14 cellular contexts compared by ENCODE assay signal in the genomic region with DNA sequence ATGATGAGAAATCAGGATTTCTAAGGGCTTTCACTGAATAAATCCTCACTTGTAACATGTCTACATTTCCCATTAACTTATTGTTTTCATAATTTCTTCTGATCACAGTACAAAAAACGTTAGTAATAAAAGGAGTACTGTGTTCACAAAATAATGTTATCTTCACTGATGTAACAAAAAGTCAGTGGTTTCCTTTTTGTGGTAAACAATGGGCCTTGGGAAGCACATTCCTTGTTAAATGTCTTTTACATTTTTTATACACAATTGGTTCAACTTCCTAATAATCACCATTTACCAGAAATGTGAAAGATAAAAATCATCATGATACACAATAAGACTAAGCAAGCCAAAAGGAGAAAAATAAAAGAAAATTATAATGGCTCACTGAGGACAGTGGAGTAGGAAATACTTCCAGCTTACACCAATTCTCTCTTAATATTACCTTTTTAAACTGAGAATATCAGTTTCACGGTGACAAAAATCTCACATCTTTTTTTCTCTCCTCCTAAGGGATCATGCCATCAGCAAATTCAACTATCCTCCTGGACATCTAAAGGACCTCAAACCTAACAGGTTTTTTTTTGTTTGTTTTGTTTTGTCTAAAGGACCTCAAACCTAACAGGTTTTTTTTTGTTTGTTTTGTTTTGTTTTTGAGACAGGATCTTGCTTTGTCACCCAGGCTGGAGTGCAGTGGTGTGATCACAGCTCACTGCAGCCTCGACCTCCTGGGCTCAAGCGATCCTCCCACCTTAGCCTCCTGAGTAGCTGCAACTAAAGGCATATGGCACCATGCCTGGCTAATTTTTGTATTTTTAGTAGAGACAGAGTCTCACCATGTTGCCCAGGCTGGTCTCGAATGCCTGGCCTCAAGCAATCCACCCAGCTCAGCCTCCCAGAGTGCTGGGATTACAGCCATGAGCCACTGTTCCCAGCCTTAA. TPM values are rescaled to one million over a fixed set of nuclear protein-coding genes. Genes with fewer than 3 reads are reported as not detected.
DNase-seq lines count a peak whose midpoint lies in the region; ATAC-seq and TF ChIP-seq lines count a peak whose summit lies in the region.
"Had no signal": no experiment of that assay in that cellular context is flagged by ENCODE, and none has a peak within 500 bp of the region (broad histone marks: within the 10 kb centered on the region; RNA-seq: fewer than 3 reads in every experiment).

No MANE protein-coding gene starts in this region.

- H3K36me3 Mint-ChIP-seq in activated CD8-positive, alpha-beta memory T cell treated with anti-CD3 and anti-CD28 coated beads, Interleukin-2, amount 10 ng/mL, durations not matched to agents 7 days and 5 days, result peaks cover 24% of the 10 kb centered on the region

- H2AFZ ChIP-seq in ACC112 (ENCODE audit: low read length, unreplicated experiment) (no peak overlapping the region), neuronal stem cell (ENCODE audit: low read length) (no peak overlapping the region)

- WGBS in right lobe of liver (ENCODE audit: insufficient coverage, low coverage, low lambda C conversion rate, missing lambda C conversion rate), result 54% methylated on average over 5 of the region's 5 CpGs
- no CpG with 5 or more reads among the region's 5 CpGs for WGBS in neuronal stem cell (ENCODE audit: extremely low coverage in 2 of 2, insufficient read length in 2 of 2, insufficient replicate concordance in 1 of 2), 2 donors

- H3K9me3 Mint-ChIP-seq in activated CD8-positive, alpha-beta memory T cell treated with anti-CD3 and anti-CD28 coated beads, Interleukin-2, amount 10 ng/mL, durations not matched to agents 7 days and 5 days (ENCODE audit: low read depth), result no peaks in the 10 kb centered on the region

- peaks cover 3% of the 10 kb centered on the region for H3K79me1 ChIP-seq in neuronal stem cell (ENCODE audit: low read depth, low read length)

- H3K14ac ChIP-seq in neuronal stem cell (ENCODE audit: low read length), result no peak overlapping the region

- H3K18ac ChIP-seq in neuronal stem cell (ENCODE audit: low read length), result no peak overlapping the region

- H3K27me3 ChIP-seq in ACC112 (ENCODE audit: insufficient read depth, low read length), result no peaks in the 10 kb centered on the region
- no peaks in the 10 kb centered on the region for H3K27me3 ChIP-seq in right lobe of liver
- H3K27me3 ChIP-seq in neuronal stem cell (ENCODE audit: control insufficient read depth in 3 of 3, insufficient read depth in 3 of 3, low read depth in 1 of 3, low read length in 3 of 3), result no peaks in the 10 kb centered on the region
- H3K27me3 ChIP-seq: body of pancreas had no signal

- H3K27ac ChIP-seq in ACC112 (ENCODE audit: low read depth, low read length) (peak overlapping the region; percentile 4; the same call in 1 of the 2 replicates), right lobe of liver (peak overlapping the region in 1 of 3 donors; percentile 43), neuronal stem cell (replicated peaks; ENCODE audit: low read length) (no peak overlapping the region)
- H3K27ac ChIP-seq: body of pancreas, WERI-Rb-1 had no signal

- no peak overlapping the region for H3K4me3 ChIP-seq in ACC112 (ENCODE audit: low read depth, low read length)
- H3K4me3 ChIP-seq in astrocyte of the spinal cord (ENCODE audit: low read depth, low read length), result no peak overlapping the region
- no peak overlapping the region for H3K4me3 ChIP-seq in right lobe of liver
- no peak overlapping the region for H3K4me3 ChIP-seq in neuronal stem cell (ENCODE audit: low read length in 2 of 2)
- H3K4me3 ChIP-seq: body of pancreas had no signal

- peak; percentile 6 for DNase-seq in EL
- DNase-seq in astrocyte of the spinal cord (ENCODE audit: low read depth, low spot score), result peak; percentile 45
- no peak for DNase-seq in right lobe of liver
- DNase-seq in neuronal stem cell (ENCODE audit: low spot score), result no peak
- no peak for DNase-seq in anterior cingulate cortex (lab: John Stamatoyannopoulos, UW)
- no peak for DNase-seq in activated CD8-positive, alpha-beta memory T cell treated with anti-CD3 and anti-CD28 coated beads, Interleukin-2, amount 10 ng/mL, durations not matched to agents 7 days and 5 days
- DNase-seq: activated CD8-positive, alpha-beta memory T cell treated with anti-CD3 and anti-CD28 coated beads for 24 hours; body of pancreas; GOT3; NCI-H1930; SW 1271; WERI-Rb-1 had no signal

- peaks cover 67% of the 10 kb centered on the region for H3K79me2 ChIP-seq in ACC112 (ENCODE audit: control insufficient read depth, insufficient read depth, low read length, unreplicated experiment)

- in situ Hi-C loops in astrocyte of the spinal cord (cut with HindIII; ENCODE audit: low sequenced_read_pairs), result no loop called here

- no peak overlapping the region for H3K23ac ChIP-seq in neuronal stem cell (ENCODE audit: low read depth, low read length, poor library complexity)

- no peak for TF ChIP-seq CTCF in astrocyte of the spinal cord (IDR thresholded peaks at IDR 0.05; ENCODE audit: low read depth, low read length)
- TF ChIP-seq CTCF in right lobe of liver (IDR thresholded peaks at IDR 0.05), result no peak

- CTCF ChIA-PET in activated CD8-positive, alpha-beta memory T cell treated with anti-CD3 and anti-CD28 coated beads, Interleukin-2, amount 10 ng/mL, durations not matched to agents 7 days and 5 days (lab: Charles Lee), result interaction anchor here (0.6 kb wide), 1 partner anchor 223 kb away, joined by 3 read pairs; no protein-coding TSS in a partner anchor

- peaks cover 33% of the 10 kb centered on the region for H3K4me1 Mint-ChIP-seq in activated CD8-positive, alpha-beta memory T cell treated with anti-CD3 and anti-CD28 coated beads, Interleukin-2, amount 10 ng/mL, durations not matched to agents 7 days and 5 days

- H3K4me1 ChIP-seq in ACC112 (ENCODE audit: control insufficient read depth, insufficient read depth, low read length, unreplicated experiment) (peaks cover 24% of the 10 kb centered on the region), right lobe of liver (peaks cover 0 to 4% (median 0%) of the 10 kb centered on the region in 4 donors), neuronal stem cell (ENCODE audit: control insufficient read depth in 2 of 2, insufficient read depth in 1 of 2, low read depth in 1 of 2, low read length in 2 of 2) (peaks cover 5 to 7% of the 10 kb centered on the region in 2 donors)

- H3K4me2 ChIP-seq in neuronal stem cell (ENCODE audit: insufficient read depth, low read length, poor library complexity, severe bottlenecking), result no peak overlapping the region

- H3K4me3 Mint-ChIP-seq in activated CD8-positive, alpha-beta memory T cell treated with anti-CD3 and anti-CD28 coated beads, Interleukin-2, amount 10 ng/mL, durations not matched to agents 7 days and 5 days, result no peak overlapping the region

- peak; percentile 13 to 56 (median 36) for ATAC-seq in right lobe of liver
- ATAC-seq in HG03097 (IDR thresholded peaks at IDR 0.05; ENCODE audit: low FRiP score, unreplicated experiment), result no peak
- no peak for ATAC-seq in activated CD8-positive, alpha-beta memory T cell treated with anti-CD3 and anti-CD28 coated beads, Interleukin-2, amount 10 ng/mL, durations not matched to agents 7 days and 5 days
- ATAC-seq: body of pancreas had no signal

- H4K8ac ChIP-seq in neuronal stem cell (ENCODE audit: low read depth, low read length), result no peak overlapping the region

- intact Hi-C loops in right lobe of liver (cut with DNase I), result no loop called here

- H3K9ac ChIP-seq in neuronal stem cell (ENCODE audit: low read depth, low read length, poor library complexity), result no peak overlapping the region

- no peak overlapping the region for H2BK5ac ChIP-seq in neuronal stem cell (ENCODE audit: low read length)

- no peak overlapping the region for H3K4ac ChIP-seq in neuronal stem cell (ENCODE audit: low read length)

- H3K27me3 Mint-ChIP-seq in activated CD8-positive, alpha-beta memory T cell treated with anti-CD3 and anti-CD28 coated beads, Interleukin-2, amount 10 ng/mL, durations not matched to agents 7 days and 5 days, result no peaks in the 10 kb centered on the region

- H3K36me3 ChIP-seq in ACC112 (ENCODE audit: insufficient read depth, low read length), result no peaks in the 10 kb centered on the region
- no peaks in the 10 kb centered on the region for H3K36me3 ChIP-seq in right lobe of liver
- no peaks in the 10 kb centered on the region for H3K36me3 ChIP-seq in neuronal stem cell (replicated peaks in 1 of 2; ENCODE audit: control insufficient read depth in 2 of 2, insufficient read depth in 2 of 2, low read length in 2 of 2)
- H3K36me3 ChIP-seq: WERI-Rb-1 had no signal

- no peak overlapping the region for H2AK5ac ChIP-seq in neuronal stem cell (ENCODE audit: low read depth, low read length)

- no peak overlapping the region for H3K27ac Mint-ChIP-seq in activated CD8-positive, alpha-beta memory T cell treated with anti-CD3 and anti-CD28 coated beads, Interleukin-2, amount 10 ng/mL, durations not matched to agents 7 days and 5 days

- H4K91ac ChIP-seq in neuronal stem cell (ENCODE audit: low read depth, low read length, poor library complexity), result no peak overlapping the region

- no peak overlapping the region for H2BK15ac ChIP-seq in neuronal stem cell (ENCODE audit: low read length)

- no peak for TF ChIP-seq POLR2A in right lobe of liver (IDR thresholded peaks at IDR 0.05)

- H3K9me3 ChIP-seq in right lobe of liver (no peaks in the 10 kb centered on the region), neuronal stem cell (replicated peaks in 1 of 2; ENCODE audit: control insufficient read depth in 2 of 2, insufficient read depth in 1 of 2, low read depth in 1 of 2, low read length in 2 of 2) (no peaks in the 10 kb centered on the region)
- H3K9me3 ChIP-seq: body of pancreas had no signal

- H2BK120ac ChIP-seq in neuronal stem cell (ENCODE audit: low read depth, low read length), result no peak overlapping the region

- no peak overlapping the region for H2BK12ac ChIP-seq in neuronal stem cell (ENCODE audit: low read length)

RNA-seq across cellular contexts. Expression of a gene that starts 57.3 kb away (rescaled TPM):
- total RNA-seq in right lobe of liver, result 10 to 100 TPM; 15.9 to 27.2 (median 23.3) TPM
- 12.6 TPM for polyA plus RNA-seq in neuronal stem cell (2013, experiment 1 of 2)
- polyA plus RNA-seq in neuronal stem cell (2013, experiment 2 of 2), result 13.6 TPM
- total RNA-seq in activated CD8-positive, alpha-beta memory T cell treated with anti-CD3 and anti-CD28 coated beads, Interleukin-2, amount 10 ng/mL, durations not matched to agents 7 days and 5 days, result 10 to 100 TPM; 80.8 to 97.3 TPM

Comparison
In these comparisons a context has a peak if more than half of its experiments do, and no peak if none do; other contexts are left out.
1. DNase-seq: peak in EL (single experiment) and astrocyte of the spinal cord (single experiment); none in right lobe of liver (0 of 3), neuronal stem cell (single experiment), anterior cingulate cortex (0 of 58) and activated CD8-positive, alpha-beta memory T cell treated with anti-CD3 and anti-CD28 coated beads, Interleukin-2, amount 10 ng/mL, durations not matched to agents 7 days and 5 days (single experiment).
2. ATAC-seq: peak in right lobe of liver (4 of 4); none in HG03097 (single experiment) and activated CD8-positive, alpha-beta memory T cell treated with anti-CD3 and anti-CD28 coated beads, Interleukin-2, amount 10 ng/mL, durations not matched to agents 7 days and 5 days (single experiment).